In the genomic region with DNA sequence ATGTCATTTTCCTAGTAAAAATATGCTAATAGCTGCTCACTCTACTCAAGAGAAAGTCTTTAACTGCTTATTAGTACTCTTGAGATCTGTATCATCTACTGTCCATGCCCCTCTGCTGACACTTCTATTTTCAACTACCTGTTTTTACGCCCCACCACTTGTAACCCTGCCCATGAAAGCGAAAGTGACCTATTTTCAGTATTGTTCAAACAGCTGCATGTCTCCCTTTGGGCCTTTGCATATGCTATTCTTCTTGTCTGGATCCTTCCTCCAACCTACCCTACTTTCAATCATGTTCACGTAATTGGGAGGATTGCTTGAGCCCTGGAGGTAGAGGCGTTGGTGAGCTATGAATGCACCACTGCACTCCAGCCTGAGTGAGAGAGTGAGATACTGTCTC, we compare ENCODE assay signal across 20 cellular contexts.
DNase-seq lines count a peak whose midpoint lies in the region; ATAC-seq and TF ChIP-seq lines count a peak whose summit lies in the region.
"Had no signal": no experiment of that assay in that cellular context is flagged by ENCODE, and none has a peak within 500 bp of the region (broad histone marks: within the 10 kb centered on the region; RNA-seq: fewer than 3 reads in every experiment).

No MANE protein-coding gene starts in this region.

- H3K36me3 Mint-ChIP-seq in HFFc6 (ENCODE audit: low read depth), result no peaks in the 10 kb centered on the region

- ATAC-seq in GM19395 (IDR thresholded peaks at IDR 0.05; ENCODE audit: unreplicated experiment) (peak; percentile 86), HG02642 (IDR thresholded peaks at IDR 0.05; ENCODE audit: poor library complexity, unreplicated experiment) (peak; percentile 80), HG03439 (IDR thresholded peaks at IDR 0.05; ENCODE audit: unreplicated experiment) (peak; percentile 91), HG02763 (IDR thresholded peaks at IDR 0.05; ENCODE audit: unreplicated experiment) (no peak)
- ATAC-seq: left colon had no signal

- no peak overlapping the region for H3K27ac Mint-ChIP-seq in HFFc6
- H3K27ac Mint-ChIP-seq: CD4-positive, alpha-beta T cell; progenitor cell of endocrine pancreas had no signal

- H3K27me3 Mint-ChIP-seq in HFFc6 (ENCODE audit: insufficient read depth), result peaks cover 3% of the 10 kb centered on the region
- H3K27me3 Mint-ChIP-seq: progenitor cell of endocrine pancreas had no signal

- H3K4me1 Mint-ChIP-seq in HFFc6 (ENCODE audit: low read depth), result no peaks in the 10 kb centered on the region

- no peak overlapping the region for H3K4me3 Mint-ChIP-seq in HFFc6
- H3K4me3 Mint-ChIP-seq: CD4-positive, alpha-beta T cell had no signal

- H3K4me3 ChIP-seq in GM12864 (ENCODE audit: low read depth, low read length), result no peak overlapping the region
- no peak overlapping the region for H3K4me3 ChIP-seq in BE2C (ENCODE audit: low read depth, low read length)
- H3K4me3 ChIP-seq: Peyer's patch, vagina had no signal

- H3K4me1 ChIP-seq in BE2C, result no peaks in the 10 kb centered on the region
- H3K4me1 ChIP-seq: Peyer's patch, vagina had no signal

- H3K36me3 ChIP-seq in BE2C, result no peaks in the 10 kb centered on the region
- H3K36me3 ChIP-seq: Peyer's patch, vagina had no signal

- peak; percentile 61 for DNase-seq in GM12864 (ENCODE audit: low read depth)
- DNase-seq in COLO668 (lab: John Stamatoyannopoulos, UW; ENCODE audit: unreplicated experiment), result no peak
- no peak for DNase-seq in HFFc6
- no peak for DNase-seq in BE2C
- DNase-seq: activated CD4-positive, CD25-positive, alpha-beta regulatory T cell; activated CD8-positive, alpha-beta memory T cell treated with anti-CD3 and anti-CD28 coated beads, Interleukin-2, amount 50 U/mL, for 4 hours; activated naive CD4-positive, alpha-beta T cell treated with anti-CD3 and anti-CD28 coated beads, Interleukin-2, amount 50 U/mL, for 16 hours; CD4-positive, alpha-beta T cell; hypothalamus; left colon; NCI-H187; NCI-H526 treated with DMSO at 0.1 percent for 48 hours; Peyer's patch; SW 1271 had no signal

- peaks cover 55% of the 10 kb centered on the region for H3K9me3 Mint-ChIP-seq in HFFc6
- H3K9me3 Mint-ChIP-seq: CD4-positive, alpha-beta T cell had no signal

- H3K27me3 ChIP-seq in BE2C, result no peaks in the 10 kb centered on the region
- H3K27me3 ChIP-seq: Peyer's patch, vagina had no signal

- TF ChIP-seq CTCF in GM12864 (IDR thresholded peaks at IDR 0.05; ENCODE audit: low read depth, low read length, missing control alignments), result no peak
- TF ChIP-seq CTCF in HFFc6 (IDR thresholded peaks at IDR 0.05), result no peak
- no peak for TF ChIP-seq CTCF in BE2C (IDR thresholded peaks at IDR 0.05; ENCODE audit: low read depth, low read length)

- H3K9me3 ChIP-seq in BE2C, result no peaks in the 10 kb centered on the region
- H3K9me3 ChIP-seq: Peyer's patch, vagina had no signal
